24 cellular contexts compared by ENCODE assay signal in genomic region chr1:164868990-164869389, GRCh38.
"Had no signal": no experiment of that assay in that cellular context is flagged by ENCODE, and none has a peak within 500 bp of the region (broad histone marks: within the 10 kb centered on the region; RNA-seq: fewer than 3 reads in every experiment).

No MANE protein-coding gene starts in this region.

- H3K4me3 ChIP-seq: ascending aorta, esophagus muscularis mucosa, gastrocnemius medialis, heart left ventricle had no signal

- H3K36me3 ChIP-seq: ascending aorta, esophagus muscularis mucosa, gastrocnemius medialis, heart left ventricle had no signal

- H3K4me1 ChIP-seq: ascending aorta, foreskin keratinocyte, gastrocnemius medialis had no signal

- ATAC-seq: activated naive CD4-positive, alpha-beta T cell treated with anti-CD3 and anti-CD28 coated beads, Interleukin-2, amount 50 U/mL, for 72 hours; activated T-cell treated with anti-CD3 and anti-CD28 coated beads, Interleukin-2, amount 50 U/mL, for 72 hours; foreskin keratinocyte; gastrocnemius medialis; heart left ventricle; WTC11 had no signal

- H3K27me3 ChIP-seq: ascending aorta, esophagus muscularis mucosa, foreskin keratinocyte, gastrocnemius medialis, heart left ventricle had no signal

- DNase-seq: activated CD4-positive, alpha-beta memory T cell treated with anti-CD3 and anti-CD28 coated beads, Interleukin-2, amount 10 ng/mL, durations not matched to agents 7 days and 5 days; activated CD4-positive, alpha-beta T cell treated with anti-CD3 and anti-CD28 coated beads for 1 hour; activated CD4-positive, alpha-beta T cell treated with anti-CD3 and anti-CD28 coated beads for 4 hours; activated CD4-positive, alpha-beta T cell treated with anti-CD3 and anti-CD28 coated beads, Interleukin-2, amount 10 ng/mL, durations not matched to agents 7 days and 5 days; activated CD4-positive, alpha-beta T cell treated with anti-CD3 and anti-CD28 coated beads, Interleukin-2, amount 50 U/mL, for 4 hours; activated CD8-positive, alpha-beta memory T cell treated with anti-CD3 and anti-CD28 coated beads, Interleukin-2, amount 50 U/mL, for 48 hours; activated gamma-delta T cell; activated naive CD4-positive, alpha-beta T cell; activated naive CD4-positive, alpha-beta T cell treated with anti-CD3 and anti-CD28 coated beads, Interleukin-2, amount 10 ng/mL, durations not matched to agents 7 days and 5 days; activated naive CD8-positive, alpha-beta T cell treated with anti-CD3 and anti-CD28 coated beads, Interleukin-2, amount 10 ng/mL, durations not matched to agents 7 days and 5 days; activated T-cell treated with anti-CD3 and anti-CD28 coated beads for 4 hours; activated T-cell treated with anti-CD3 and anti-CD28 coated beads, Interleukin-2, amount 50 U/mL, for 24 hours; activated T-cell treated with anti-CD3 and anti-CD28 coated beads, Interleukin-2, amount 50 U/mL, for 72 hours; caudate nucleus; effector CD8-positive, alpha-beta T cell; foreskin keratinocyte; gastrocnemius medialis; glutamatergic neuron; heart left ventricle; T-helper 2 cell had no signal

- H3K9me3 ChIP-seq: ascending aorta, esophagus muscularis mucosa, gastrocnemius medialis, heart left ventricle had no signal

- H3K27ac ChIP-seq: ascending aorta, esophagus muscularis mucosa, foreskin keratinocyte, gastrocnemius medialis, heart left ventricle had no signal
